ENCODE assay signal across 8 cellular contexts in the genomic region with DNA sequence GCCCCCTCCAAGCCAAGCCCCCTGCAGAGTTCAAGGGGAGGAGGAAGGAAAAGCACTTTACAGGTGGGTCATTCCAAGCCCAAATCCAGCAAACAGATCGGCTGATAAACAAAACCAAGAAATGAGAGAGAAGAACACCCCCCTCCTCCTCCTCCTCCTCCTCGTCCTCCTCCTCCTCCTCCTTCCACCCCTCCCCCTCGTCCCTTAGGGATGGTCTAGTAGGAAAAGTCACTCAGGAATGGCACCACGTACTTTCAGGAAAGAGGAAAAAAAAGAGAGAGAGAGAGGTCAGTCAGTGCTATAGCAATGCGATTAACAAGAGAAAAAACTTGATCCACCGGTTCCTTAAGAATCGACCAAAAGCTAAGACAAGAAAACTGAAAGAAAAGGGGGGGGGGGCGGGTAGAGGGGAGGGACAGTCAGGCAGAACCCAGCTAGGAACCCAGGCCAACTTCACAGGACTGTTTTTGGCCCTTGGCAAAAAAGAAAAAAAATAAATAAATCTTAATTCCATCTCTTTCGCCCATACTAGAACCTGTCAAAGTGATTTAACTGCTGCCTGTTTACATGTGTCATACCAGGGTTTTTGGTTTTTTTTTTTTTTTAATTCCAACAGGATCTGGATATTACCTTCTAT. TPM values are rescaled to one million over a fixed set of nuclear protein-coding genes. Genes with fewer than 3 reads are reported as not detected.
DNase-seq lines count a peak whose midpoint lies in the region; ATAC-seq and TF ChIP-seq lines count a peak whose summit lies in the region.

No MANE protein-coding gene starts in this region.

- H3K27me3 ChIP-seq in DND-41 (ENCODE audit: insufficient read depth, low read length, poor library complexity) (no peaks in the 10 kb centered on the region), thymus (ENCODE audit: control insufficient read depth, insufficient read depth) (no peaks in the 10 kb centered on the region)

- no peak for TF ChIP-seq POLR2A in lower leg skin (IDR thresholded peaks at IDR 0.05)

- peaks cover 3% of the 10 kb centered on the region; the same call in 1 of the 2 replicates for H4K20me1 ChIP-seq in DND-41 (ENCODE audit: insufficient read depth, low read length)

- in situ Hi-C loops in GM13976 (cut with MboI; ENCODE audit: low sequenced_read_pairs, unreplicated experiment) = loop anchor here (5.0 to 25.0 kb wide), 3 partner anchors 82 to 413 kb away; no protein-coding TSS in a partner anchor

- 0 to 1% methylated on average over 9 of the region's 9 CpGs for WGBS in lower leg skin, 2 donors
- 0% methylated on average over 9 of the region's 9 CpGs for WGBS in thymus

- H3K27ac ChIP-seq in DND-41 (ENCODE audit: low read length) (peak overlapping the region; percentile 96), thymus (ENCODE audit: low read depth) (peak overlapping the region; percentile 96)

- H3K4me3 ChIP-seq in DND-41 (ENCODE audit: low read depth in 1 of 2, low read length in 2 of 2) = peak overlapping the region; percentile 73 to 79
- H3K4me3 ChIP-seq in lower leg skin (ENCODE audit: low read depth, poor library complexity, severe bottlenecking) = peak overlapping the region; percentile 23
- peak overlapping the region; percentile 91 for H3K4me3 ChIP-seq in thymus (ENCODE audit: low read length)

- H3K4me2 ChIP-seq in DND-41 (ENCODE audit: insufficient read depth, low read length) = peak overlapping the region; percentile 90

- peaks cover 16% of the 10 kb centered on the region for H3K36me3 ChIP-seq in DND-41 (ENCODE audit: insufficient read depth, low read length)
- H3K36me3 ChIP-seq in thymus (ENCODE audit: control insufficient read depth, insufficient read depth) = no peaks in the 10 kb centered on the region

- H3K79me2 ChIP-seq in DND-41 (ENCODE audit: insufficient read depth, low read length) = peaks cover 91% of the 10 kb centered on the region

- DNase-seq in DND-41 (peak; percentile 55), M059J (ENCODE audit: low read depth) (peak; percentile 64), lower leg skin (ENCODE audit: low spot score in 2 of 2) (no peak), GM13976 (ENCODE audit: low spot score) (no peak), NCI-H2107 (lab: John Stamatoyannopoulos, UW) (no peak), NCI-H2029 (lab: John Stamatoyannopoulos, UW) (no peak)
- no peak for DNase-seq in central memory CD8-positive, alpha-beta T cell (ENCODE audit: low spot score in 2 of 2)

- peaks cover 13% of the 10 kb centered on the region for H3K36me3 Mint-ChIP-seq in central memory CD8-positive, alpha-beta T cell (ENCODE audit: insufficient read depth)

- peak overlapping the region; percentile 93 for H3K27ac Mint-ChIP-seq in central memory CD8-positive, alpha-beta T cell (ENCODE audit: low read depth)

- intact Hi-C loops in lower leg skin (cut with DNase I; ENCODE audit: low total_unique reads) = loop anchor here (10.0 kb wide), 1 partner anchor 466 kb away; no protein-coding TSS in a partner anchor

- H3K4me3 Mint-ChIP-seq in central memory CD8-positive, alpha-beta T cell = peak overlapping the region; percentile 87

- peak overlapping the region; percentile 67 for H2AFZ ChIP-seq in DND-41 (ENCODE audit: low read depth, low read length)

- peaks cover 25% of the 10 kb centered on the region for H3K27me3 Mint-ChIP-seq in central memory CD8-positive, alpha-beta T cell

- H3K4me1 Mint-ChIP-seq in central memory CD8-positive, alpha-beta T cell = peaks cover 30% of the 10 kb centered on the region

- H3K9me3 Mint-ChIP-seq in central memory CD8-positive, alpha-beta T cell = no peaks in the 10 kb centered on the region

- no peak for ATAC-seq in DND-41 (ENCODE audit: insufficient read depth, low read depth)
- no peak for ATAC-seq in central memory CD8-positive, alpha-beta T cell (replicated peaks; ENCODE audit: extremely low read depth, poor library complexity, severe bottlenecking)

- H3K9ac ChIP-seq in DND-41 (ENCODE audit: low read depth, low read length) = peak overlapping the region; percentile 91

- H3K9me3 ChIP-seq in DND-41 (ENCODE audit: insufficient read depth, low read length, severe bottlenecking) (no peaks in the 10 kb centered on the region), thymus (ENCODE audit: control insufficient read depth) (no peaks in the 10 kb centered on the region)

- TF ChIP-seq CTCF in DND-41 (IDR thresholded peaks at IDR 0.05; ENCODE audit: borderline replicate concordance, extremely low read depth, low read length, poor library complexity, severe bottlenecking) = no peak
- no peak for TF ChIP-seq CTCF in lower leg skin (IDR thresholded peaks at IDR 0.05)
- TF ChIP-seq CTCF in GM13976 (IDR thresholded peaks at IDR 0.05; ENCODE audit: borderline replicate concordance, control extremely low read depth, extremely low read depth, insufficient read depth, missing control alignments) = no peak

- H3K4me1 ChIP-seq in DND-41 (ENCODE audit: insufficient read depth, low read length) (peaks cover 61% of the 10 kb centered on the region), thymus (ENCODE audit: control insufficient read depth, insufficient read depth, low read length) (peaks cover 7% of the 10 kb centered on the region)

RNA-seq across cellular contexts. Expression of gene IKZF2, which starts 1.0 kb away (rescaled TPM):
- total RNA-seq in M059J (2014; rRNA removed; shearing (Covaris generic)) = 8.2 and 8.3 TPM in 2 replicates
- total RNA-seq in lower leg skin = 10 to 100 TPM; 37.4 to 69.3 (median 42.7) TPM
- polyA plus RNA-seq in thymus = 19.2 TPM

Comparison
In these comparisons a context has a peak if more than half of its experiments do, and no peak if none do; other contexts are left out.
1. DNase-seq: peak in DND-41 (single experiment) and M059J (single experiment); none in central memory CD8-positive, alpha-beta T cell (0 of 2), lower leg skin (0 of 2), GM13976 (single experiment), NCI-H2107 (single experiment) and NCI-H2029 (single experiment).
2. H3K4me3 ChIP-seq: peak in every context shown above with its lines; median percentile 91 in thymus; 76 in DND-41; 23 in lower leg skin.